In genomic region chr4:53921856-53922255, GRCh38 we compare ENCODE assay signal across 25 cellular contexts.
"Had no signal": no experiment of that assay in that cellular context is flagged by ENCODE, and none has a peak within 500 bp of the region (broad histone marks: within the 10 kb centered on the region; RNA-seq: fewer than 3 reads in every experiment).

No MANE protein-coding gene starts in this region.

- H3K4me1 ChIP-seq: gastrocnemius medialis had no signal

- H3K27ac ChIP-seq: brain microvascular endothelial cell, epithelial cell of prostate, foreskin keratinocyte, gastrocnemius medialis, heart left ventricle, WERI-Rb-1 had no signal

- ATAC-seq: activated CD4-positive, CD25-positive, alpha-beta regulatory T cell treated with anti-CD3 and anti-CD28 coated beads, Interleukin-2, amount 50 U/mL, for 24 hours; activated CD8-positive, alpha-beta T cell treated with anti-CD3 and anti-CD28 coated beads for 36 hours; activated T-cell treated with anti-CD3 and anti-CD28 coated beads, Interleukin-2, amount 50 U/mL, for 4 hours; esophagus mucosa; foreskin keratinocyte; gastrocnemius medialis; heart left ventricle had no signal

- DNase-seq: activated B cell treated with CpG ODN at 0.5 μM for 24 hours; activated CD4-positive, alpha-beta T cell treated with anti-CD3 and anti-CD28 coated beads for 48 hours; activated CD4-positive, alpha-beta T cell treated with anti-CD3 and anti-CD28 coated beads, Interleukin-2, amount 50 U/mL, for 1 hour; activated CD4-positive, alpha-beta T cell treated with anti-CD3 and anti-CD28 coated beads, Interleukin-2, amount 50 U/mL, for 48 hours; activated CD8-positive, alpha-beta memory T cell treated with anti-CD3 and anti-CD28 coated beads for 24 hours; activated CD8-positive, alpha-beta T cell treated with anti-CD3 and anti-CD28 coated beads for 36 hours; activated effector memory CD4-positive, alpha-beta T cell treated with Interleukin-2 at 50 U/mL for 16 hours; activated gamma-delta T cell treated with Interleukin-2 at 50 U/mL for 16 hours; activated naive CD4-positive, alpha-beta T cell treated with anti-CD3 and anti-CD28 coated beads, Interleukin-2, amount 50 U/mL, for 16 hours; activated naive CD4-positive, alpha-beta T cell treated with Interleukin-2 at 50 U/mL for 16 hours; activated T-cell treated with anti-CD3 and anti-CD28 coated beads, Interleukin-2, amount 50 U/mL, for 4 hours; amniotic stem cell; anterior cingulate cortex; brain microvascular endothelial cell; effector CD8-positive, alpha-beta T cell; foreskin keratinocyte; gastrocnemius medialis; glutamatergic neuron; heart left ventricle; hypothalamus; T1000; WERI-Rb-1 had no signal

- H3K4me3 ChIP-seq: gastrocnemius medialis, heart left ventricle had no signal

- H3K36me3 ChIP-seq: brain microvascular endothelial cell, gastrocnemius medialis, heart left ventricle, WERI-Rb-1 had no signal

- H3K9me3 ChIP-seq: gastrocnemius medialis, heart left ventricle had no signal

- H3K27me3 ChIP-seq: brain microvascular endothelial cell, foreskin keratinocyte, gastrocnemius medialis, heart left ventricle had no signal
